In genomic region chr18:69531973-69532372, GRCh38 we compare ENCODE assay signal across 1 cellular context.
TF ChIP-seq lines count a peak whose summit lies in the region.

No MANE protein-coding gene starts in this region.

TF ChIP-seq in IMR-90, 13 proteins besides CTCF, POLR2A, EP300 and RAD21 (continued from another document):
- TF ChIP-seq ELK1 (IDR thresholded peaks at IDR 0.05; ENCODE audit: borderline replicate concordance, low read depth, low read length), result no peak
- no peak for TF ChIP-seq CHD1 (IDR thresholded peaks at IDR 0.05; ENCODE audit: low read depth, low read length)
- TF ChIP-seq MAFK (IDR thresholded peaks at IDR 0.05; ENCODE audit: low read depth, low read length), result no peak
- no peak for TF ChIP-seq MAZ (IDR thresholded peaks at IDR 0.05; ENCODE audit: borderline replicate concordance, low read depth, low read length)
